ENCODE assay signal across 23 cellular contexts in the genomic region with DNA sequence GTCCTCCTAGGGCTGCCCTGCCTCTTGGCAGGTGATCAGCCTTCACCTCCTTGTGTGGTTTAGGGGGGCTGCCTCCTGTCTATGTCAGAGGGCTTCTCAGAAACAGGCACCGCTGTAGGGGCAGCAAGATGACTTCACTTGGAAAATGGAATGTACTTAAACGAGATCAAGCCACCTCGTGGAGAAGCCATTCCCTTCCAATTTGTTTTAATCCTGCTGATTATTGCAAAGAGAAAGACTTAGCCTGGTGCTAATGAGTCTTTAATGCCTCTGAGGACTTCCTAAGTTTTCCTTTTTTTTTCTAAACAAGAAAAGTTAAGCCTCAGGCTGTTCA.
DNase-seq lines count a peak whose midpoint lies in the region; ATAC-seq and TF ChIP-seq lines count a peak whose summit lies in the region.
"Had no signal": no experiment of that assay in that cellular context is flagged by ENCODE, and none has a peak within 500 bp of the region (broad histone marks: within the 10 kb centered on the region; RNA-seq: fewer than 3 reads in every experiment).

No MANE protein-coding gene starts in this region.

- no peak for TF ChIP-seq POLR2A in Peyer's patch (IDR thresholded peaks at IDR 0.05)

- H3K27ac ChIP-seq in ACC112 (ENCODE audit: low read depth, low read length), result peak overlapping the region; percentile 85
- peak overlapping the region in 3 of 4 donors; percentile 32 to 80 (median 64) for H3K27ac ChIP-seq in Peyer's patch
- peak overlapping the region; percentile 69 for H3K27ac ChIP-seq in foreskin keratinocyte
- H3K27ac ChIP-seq: A549, esophagus muscularis mucosa, parathyroid adenoma, PC-9, thyroid gland had no signal

- DNase-seq in Peyer's patch, result no peak
- no peak for DNase-seq in foreskin keratinocyte
- peak; percentile 11 for DNase-seq in renal cortical epithelial cell (ENCODE audit: low read depth)
- no peak for DNase-seq in stimulated activated naive CD4-positive, alpha-beta T cell treated with Interleukin-2 at 50 U/mL for 16 hours (lab: John Stamatoyannopoulos, UW)
- no peak for DNase-seq in dermis blood vessel endothelial cell
- no peak for DNase-seq in inferior parietal cortex (ENCODE audit: extremely low spot score)
- DNase-seq in SKM-1 (lab: John Stamatoyannopoulos, UW; ENCODE audit: unreplicated experiment), result no peak
- DNase-seq: activated CD4-positive, alpha-beta T cell treated with anti-CD3 and anti-CD28 coated beads, Interleukin-2, amount 10 ng/mL, durations not matched to agents 7 days and 5 days; activated CD8-positive, alpha-beta memory T cell treated with anti-CD3 and anti-CD28 coated beads, Interleukin-2, amount 10 ng/mL, durations not matched to agents 7 days and 5 days; aorta; BE2C; effector CD4-positive, alpha-beta T cell; GOT3; Karpas-422; kidney; PC-9; stimulated activated CD4-positive, alpha-beta T cell treated with anti-CD3 and anti-CD28 coated beads, Interleukin-2, amount 100 ng/mL, for 48 hours; stimulated activated naive CD4-positive, alpha-beta T cell; thyroid gland had no signal

- no peaks in the 10 kb centered on the region for H3K79me2 ChIP-seq in ACC112 (ENCODE audit: control insufficient read depth, insufficient read depth, low read length, unreplicated experiment)
- H3K79me2 ChIP-seq: parathyroid adenoma had no signal

- H3K9me3 ChIP-seq in Peyer's patch, result no peaks in the 10 kb centered on the region
- H3K9me3 ChIP-seq: BE2C, thyroid gland had no signal

- no peaks in the 10 kb centered on the region for H3K36me3 ChIP-seq in ACC112 (ENCODE audit: insufficient read depth, low read length)
- H3K36me3 ChIP-seq in Peyer's patch, result no peaks in the 10 kb centered on the region
- H3K36me3 ChIP-seq: BE2C, esophagus muscularis mucosa, thyroid gland had no signal

- TF ChIP-seq CTCF in Peyer's patch (IDR thresholded peaks at IDR 0.05) (no peak), foreskin keratinocyte (conservative IDR thresholded peaks at IDR 0.05) (no peak)

- no peak for ATAC-seq in foreskin keratinocyte
- ATAC-seq: A549; activated CD8-positive, alpha-beta memory T cell treated with anti-CD3 and anti-CD28 coated beads, Interleukin-2, amount 10 ng/mL, durations not matched to agents 7 days and 5 days had no signal

- H2AFZ ChIP-seq in ACC112 (ENCODE audit: low read length, unreplicated experiment), result no peak overlapping the region
- H2AFZ ChIP-seq: parathyroid adenoma, PC-9 had no signal

- H3K27me3 ChIP-seq in ACC112 (ENCODE audit: insufficient read depth, low read length) (no peaks in the 10 kb centered on the region), Peyer's patch (no peaks in the 10 kb centered on the region), foreskin keratinocyte (no peaks in the 10 kb centered on the region)
- H3K27me3 ChIP-seq: BE2C, thyroid gland had no signal

- H3K4me1 ChIP-seq in ACC112 (ENCODE audit: control insufficient read depth, insufficient read depth, low read length, unreplicated experiment), result peaks cover 32% of the 10 kb centered on the region
- H3K4me1 ChIP-seq in Peyer's patch, result peaks cover 0 to 7% (median 3%) of the 10 kb centered on the region in 4 donors
- H3K4me1 ChIP-seq in foreskin keratinocyte, result peaks cover 37% of the 10 kb centered on the region
- H3K4me1 ChIP-seq: A549, esophagus muscularis mucosa, parathyroid adenoma, thyroid gland had no signal

- H3K4me3 ChIP-seq in ACC112 (ENCODE audit: low read depth, low read length), result no peak overlapping the region
- H3K4me3 ChIP-seq in Peyer's patch, result no peak overlapping the region
- H3K4me3 ChIP-seq: A549, esophagus muscularis mucosa, PC-9, thyroid gland had no signal
